23 cellular contexts compared by ENCODE assay signal in the genomic region with DNA sequence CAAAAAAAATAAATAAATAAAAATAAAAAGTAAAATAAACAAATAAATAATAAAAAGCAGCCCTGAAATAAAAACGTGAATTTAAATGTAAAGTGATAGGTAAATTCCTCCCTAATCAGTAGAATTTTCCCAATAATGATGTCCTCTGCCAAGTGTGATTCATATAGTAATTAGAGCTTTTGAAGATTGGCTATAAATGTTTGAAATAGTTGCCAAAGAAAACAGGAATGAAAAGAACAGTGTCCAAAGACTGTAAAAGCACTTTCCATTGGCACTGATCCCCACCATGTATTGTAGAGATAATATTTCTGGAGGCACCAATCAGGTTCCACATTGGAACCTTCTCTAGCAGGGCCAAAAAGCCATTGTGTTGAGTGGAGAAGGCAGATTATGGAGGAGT.
"Had no signal": no experiment of that assay in that cellular context is flagged by ENCODE, and none has a peak within 500 bp of the region (broad histone marks: within the 10 kb centered on the region; RNA-seq: fewer than 3 reads in every experiment).

No MANE protein-coding gene starts in this region.

- H3K4me1 ChIP-seq: neural progenitor cell, parathyroid adenoma, prostate gland, right atrium auricular region, stomach, thyroid gland had no signal

- H3K27ac Mint-ChIP-seq: effector memory CD8-positive, alpha-beta T cell; memory B cell; naive B cell; nephron; neural progenitor cell; stimulated activated effector memory CD8-positive, alpha-beta T cell treated with anti-CD3 and anti-CD28 coated beads, Interleukin-12 subunit alpha, Interleukin-12 subunit beta, amount 100 ng/mL, for 72 hours had no signal

- DNase-seq: dermis blood vessel endothelial cell; effector memory CD8-positive, alpha-beta T cell; hypothalamus; naive B cell; stimulated activated CD4-positive, alpha-beta T cell treated with anti-CD3 and anti-CD28 coated beads, Interleukin-2, amount 100 ng/mL, for 24 hours; stimulated activated CD4-positive, alpha-beta T cell treated with anti-CD3 and anti-CD28 coated beads, Interleukin-4, amount 100 ng/mL, for 24 hours; stimulated activated naive CD4-positive, alpha-beta T cell treated with Interleukin-2 at 50 U/mL for 16 hours; stomach; thyroid gland; trophoblast cell had no signal

- H3K4me2 ChIP-seq: neural progenitor cell had no signal

- H3K79me2 ChIP-seq: parathyroid adenoma had no signal

- H3K9me3 Mint-ChIP-seq: effector memory CD8-positive, alpha-beta T cell; memory B cell; naive B cell; nephron; neural progenitor cell; stimulated activated effector memory CD8-positive, alpha-beta T cell treated with anti-CD3 and anti-CD28 coated beads, Interleukin-12 subunit alpha, Interleukin-12 subunit beta, amount 100 ng/mL, for 72 hours had no signal

- H3K36me3 Mint-ChIP-seq: memory B cell; naive B cell; neural progenitor cell; stimulated activated effector memory CD8-positive, alpha-beta T cell treated with anti-CD3 and anti-CD28 coated beads, Interleukin-12 subunit alpha, Interleukin-12 subunit beta, amount 100 ng/mL, for 72 hours had no signal

- H3K4me3 ChIP-seq: coronary artery, lung, neural progenitor cell, prostate gland, right atrium auricular region, stomach, thyroid gland had no signal

- H3K27ac ChIP-seq: coronary artery, neural progenitor cell, parathyroid adenoma, prostate gland, right atrium auricular region, stomach, thyroid gland had no signal

- FAIRE-seq: endometrium, frontal cortex had no signal

- H3K9me3 ChIP-seq: prostate gland, right atrium auricular region, stomach, thyroid gland had no signal

- H3K36me3 ChIP-seq: neural progenitor cell, prostate gland, right atrium auricular region, stomach, thyroid gland had no signal

- ATAC-seq: effector memory CD8-positive, alpha-beta T cell; left lobe of liver; sciatic nerve; stimulated activated effector memory CD8-positive, alpha-beta T cell treated with anti-CD3 and anti-CD28 coated beads, Interleukin-12 subunit alpha, Interleukin-12 subunit beta, amount 100 ng/mL, for 72 hours had no signal

- H3K27me3 ChIP-seq: neural progenitor cell, right atrium auricular region, stomach, thyroid gland had no signal

- H3K4me1 Mint-ChIP-seq: memory B cell; naive B cell; nephron; neural progenitor cell; stimulated activated effector memory CD8-positive, alpha-beta T cell treated with anti-CD3 and anti-CD28 coated beads, Interleukin-12 subunit alpha, Interleukin-12 subunit beta, amount 100 ng/mL, for 72 hours had no signal

- H2AFZ ChIP-seq: neural progenitor cell, parathyroid adenoma had no signal

- H3K4me3 Mint-ChIP-seq: effector memory CD8-positive, alpha-beta T cell; memory B cell; naive B cell; nephron; neural progenitor cell; stimulated activated effector memory CD8-positive, alpha-beta T cell treated with anti-CD3 and anti-CD28 coated beads, Interleukin-12 subunit alpha, Interleukin-12 subunit beta, amount 100 ng/mL, for 72 hours had no signal
